In genomic region chr1:172532700-172533510, GRCh38 we compare ENCODE assay signal across 1 cellular context.
TF ChIP-seq lines count a peak whose summit lies in the region.

TSS of gene SUCO (plus strand) at chr1:172533150. CDS start at chr1:172533436, 286 bp downstream.

TF ChIP-seq in GM12878, 131 proteins besides CTCF, POLR2A, EP300 and RAD21 (continued from another document and continues in another):
- TF ChIP-seq HSF1 (IDR thresholded peaks at IDR 0.05; ENCODE audit: low read depth, low read length) (no peak), MTA2 (IDR thresholded peaks at IDR 0.05; ENCODE audit: low read depth) (no peak), GABPA (IDR thresholded peaks at IDR 0.05; ENCODE audit: low read depth) (no peak), FOS (IDR thresholded peaks at IDR 0.05; ENCODE audit: borderline replicate concordance, extremely low read depth, insufficient read length) (no peak), KDM1A (IDR thresholded peaks at IDR 0.05; ENCODE audit: borderline replicate concordance) (no peak), MAX (IDR thresholded peaks at IDR 0.05; ENCODE audit: low read depth, low read length) (no peak), E4F1 (IDR thresholded peaks at IDR 0.05; ENCODE audit: borderline replicate concordance, partially characterized antibody) (no peak), ZNF274 (IDR thresholded peaks at IDR 0.05; ENCODE audit: insufficient read depth, insufficient read length) (no peak), EED (IDR thresholded peaks at IDR 0.05; ENCODE audit: low read depth) (no peak), GATAD2B (conservative IDR thresholded peaks at IDR 0.05; ENCODE audit: low read depth) (peak; percentile 79), CREB1 (IDR thresholded peaks at IDR 0.05; ENCODE audit: low read depth) (peak; percentile 80), FOXM1 (IDR thresholded peaks at IDR 0.05; ENCODE audit: low read depth, low read length) (no peak), CUX1 (IDR thresholded peaks at IDR 0.05; ENCODE audit: insufficient replicate concordance, low read depth, low read length) (no peak), HDGF (IDR thresholded peaks at IDR 0.05) (peak; percentile 99), PRDM15 (CRISPR knock-in tag; IDR thresholded peaks at IDR 0.05) (no peak), E2F4 (IDR thresholded peaks at IDR 0.05; ENCODE audit: low read depth, low read length) (0 out of 2 replicates have a peak, but pooled peaks have one; percentile 54), DPF2 (IDR thresholded peaks at IDR 0.05) (peak; percentile 73), TCF3 (IDR thresholded peaks at IDR 0.05; ENCODE audit: borderline replicate concordance, insufficient read depth, low read depth, low read length) (0 out of 2 replicates have a peak, but pooled peaks have one; percentile 24), ZNF384 (IDR thresholded peaks at IDR 0.05; ENCODE audit: borderline replicate concordance, low read depth, low read length) (no peak), PBX3 (IDR thresholded peaks at IDR 0.05; ENCODE audit: insufficient replicate concordance, low read depth, low read length) (no peak), IRF3 (IDR thresholded peaks at IDR 0.05) (no peak), RFX5 (IDR thresholded peaks at IDR 0.05; ENCODE audit: low read depth, low read length) (peak; percentile 79), FOXK2 (IDR thresholded peaks at IDR 0.05) (no peak), CHD2 (IDR thresholded peaks at IDR 0.05; ENCODE audit: borderline replicate concordance, low read depth, low read length) (peak; percentile 65), IKZF2 (IDR thresholded peaks at IDR 0.05) (peak in 1 of 2 experiments; percentile 18; a peak in 2 of 4 replicates), NFIC (IDR thresholded peaks at IDR 0.05; ENCODE audit: low read depth, low read length) (no peak), MLLT1 (IDR thresholded peaks at IDR 0.05) (peak; percentile 50; the same call in 1 of the 2 replicates), BACH1 (IDR thresholded peaks at IDR 0.05; ENCODE audit: borderline replicate concordance) (peak; percentile 86), PAX8 (IDR thresholded peaks at IDR 0.05) (no peak), BCL3 (IDR thresholded peaks at IDR 0.05; ENCODE audit: borderline replicate concordance, insufficient read depth, low read depth, low read length, poor library complexity, severe bottlenecking) (no peak), SMAD1 (IDR thresholded peaks at IDR 0.05; ENCODE audit: low read depth, partially characterized antibody) (no peak), CBX5 (IDR thresholded peaks at IDR 0.05; ENCODE audit: low read depth) (no peak), ELK1 (IDR thresholded peaks at IDR 0.05; ENCODE audit: low read depth, low read length) (no peak), CREM (IDR thresholded peaks at IDR 0.05; ENCODE audit: low read depth) (peak; percentile 70; the same call in 1 of the 2 replicates), PML (IDR thresholded peaks at IDR 0.05; ENCODE audit: low read length) (no peak), SREBF1 (IDR thresholded peaks at IDR 0.05; ENCODE audit: low read length) (no peak; the same call in 1 of the 2 replicates), ZNF207 (IDR thresholded peaks at IDR 0.05; ENCODE audit: borderline replicate concordance) (peak; percentile 36; the same call in 1 of the 2 replicates), NR2C1 (IDR thresholded peaks at IDR 0.05) (no peak), SUZ12 (IDR thresholded peaks at IDR 0.05; ENCODE audit: unreplicated experiment) (no peak), YY1 (IDR thresholded peaks at IDR 0.05; ENCODE audit: low read depth, low read length) (peak; percentile 93)
